Comparison of ENCODE assay signal across 27 cellular contexts in genomic region chr18:26543368-26543767, GRCh38. TPM values are rescaled to one million over a fixed set of nuclear protein-coding genes. Genes with fewer than 3 reads are reported as not detected.
DNase-seq lines count a peak whose midpoint lies in the region; ATAC-seq, FAIRE-seq and TF ChIP-seq lines count a peak whose summit lies in the region.
"Had no signal": no experiment of that assay in that cellular context is flagged by ENCODE, and none has a peak within 500 bp of the region (broad histone marks: within the 10 kb centered on the region; RNA-seq: fewer than 3 reads in every experiment).

No MANE protein-coding gene starts in this region.

- no peak overlapping the region for H2AFZ ChIP-seq in PC-3 (ENCODE audit: low read length)

- no peaks in the 10 kb centered on the region for H3K9me2 ChIP-seq in PC-3 (replicated peaks; ENCODE audit: low read length)

- H3K4me3 ChIP-seq in PC-3 (ENCODE audit: low read length) (peak overlapping the region; percentile 71; the same call in 1 of the 2 replicates), spleen (no peak overlapping the region)
- H3K4me3 ChIP-seq: esophagus muscularis mucosa, left ventricle myocardium inferior, SJSA1, uterus had no signal

- H3K36me3 ChIP-seq in PC-3 (ENCODE audit: low read depth, low read length), result no peaks in the 10 kb centered on the region
- H3K36me3 ChIP-seq in spleen, result no peaks in the 10 kb centered on the region
- H3K36me3 ChIP-seq: esophagus muscularis mucosa, left ventricle myocardium inferior, neutrophil, uterus had no signal

- H3K4me1 ChIP-seq in PC-3 (ENCODE audit: insufficient read depth, low read length) (peaks cover 45% of the 10 kb centered on the region), spleen (peaks cover 0 to 50% (median 32%) of the 10 kb centered on the region in 6 donors)
- H3K4me1 ChIP-seq: uterus had no signal

- H3K27me3 Mint-ChIP-seq in nephron progenitor cell (ENCODE audit: low read depth, poor library complexity) (no peaks in the 10 kb centered on the region), WTC11 (ENCODE audit: low read depth) (peaks cover 32% of the 10 kb centered on the region)
- H3K27me3 Mint-ChIP-seq in activated naive CD8-positive, alpha-beta T cell treated with anti-CD3 and anti-CD28 coated beads for 36 hours, result peaks cover under 1% of the 10 kb centered on the region

- no TSS peak for BruUV-seq in PC-3 (replicated peaks; lab: Mats Ljungman, UMichigan)

- no peak for TF ChIP-seq POLR2A in spleen (IDR thresholded peaks at IDR 0.05)

- H4K20me1 ChIP-seq in PC-3 (ENCODE audit: low read length), result peaks cover 17% of the 10 kb centered on the region; the same call in 1 of the 2 replicates

- no peak for ATAC-seq in PC-3
- ATAC-seq in WTC11, result no peak

- peaks cover 13% of the 10 kb centered on the region for H3K36me3 Mint-ChIP-seq in nephron progenitor cell (ENCODE audit: low read depth)
- H3K36me3 Mint-ChIP-seq in activated naive CD8-positive, alpha-beta T cell treated with anti-CD3 and anti-CD28 coated beads for 36 hours, result peaks cover 15% of the 10 kb centered on the region
- H3K36me3 Mint-ChIP-seq in WTC11, result no peaks in the 10 kb centered on the region; the same call in 1 of the 2 replicates

- POLR2A ChIA-PET in PC-3 (lab: Charles Lee; ENCODE audit: unreplicated experiment) (no interaction called here), WTC11 (lab: Charles Lee) (no interaction called here)

- TF ChIP-seq CTCF in PC-3 (conservative IDR thresholded peaks at IDR 0.05; ENCODE audit: low read depth, low read length) (no peak), nephron progenitor cell (IDR thresholded peaks at IDR 0.05) (no peak), WTC11 (IDR thresholded peaks at IDR 0.05) (no peak), spleen (IDR thresholded peaks at IDR 0.05 in 8 of 11, conservative IDR thresholded peaks at IDR 0.05 in 3 of 11) (no peak)

- H3K27me3 ChIP-seq in PC-3 (ENCODE audit: low read length), result no peaks in the 10 kb centered on the region
- H3K27me3 ChIP-seq in spleen (replicated peaks in 1 of 7), result peaks cover 0 to 16% (median 4%) of the 10 kb centered on the region in 7 donors
- H3K27me3 ChIP-seq: esophagus muscularis mucosa, SJSA1, uterus had no signal

- H3K4me3 Mint-ChIP-seq in nephron progenitor cell (peak overlapping the region; percentile 93), WTC11 (no peak overlapping the region)
- no peak overlapping the region for H3K4me3 Mint-ChIP-seq in activated naive CD8-positive, alpha-beta T cell treated with anti-CD3 and anti-CD28 coated beads for 36 hours
- H3K4me3 Mint-ChIP-seq: activated naive CD4-positive, alpha-beta T cell treated with anti-CD3 and anti-CD28 coated beads for 36 hours; activated T-cell treated with anti-CD3 and anti-CD28 coated beads, Interleukin-2, amount 50 U/mL, for 24 hours; CD14-positive monocyte had no signal

- H3K9ac ChIP-seq in PC-3 (ENCODE audit: low read length), result no peak overlapping the region

- no peaks in the 10 kb centered on the region for H3K9me3 Mint-ChIP-seq in nephron progenitor cell
- peaks cover 1% of the 10 kb centered on the region for H3K9me3 Mint-ChIP-seq in activated naive CD8-positive, alpha-beta T cell treated with anti-CD3 and anti-CD28 coated beads for 36 hours
- no peaks in the 10 kb centered on the region for H3K9me3 Mint-ChIP-seq in WTC11
- H3K9me3 Mint-ChIP-seq: activated naive CD4-positive, alpha-beta T cell treated with anti-CD3 and anti-CD28 coated beads for 36 hours; activated T-cell treated with anti-CD3 and anti-CD28 coated beads, Interleukin-2, amount 50 U/mL, for 24 hours had no signal

- intact Hi-C loops in PC-3 (cut with micrococcal nuclease), result no loop called here
- intact Hi-C loops in spleen (cut with DNase I; ENCODE audit: low total_unique reads), result no loop called here

- in situ Hi-C loops in Caki2 (cut with HindIII; ENCODE audit: low pct_unique_long_range_greater_than_20kb, low sequenced_read_pairs), result no loop called here

- H3K27ac Mint-ChIP-seq in nephron progenitor cell, result no peak overlapping the region
- H3K27ac Mint-ChIP-seq in activated naive CD8-positive, alpha-beta T cell treated with anti-CD3 and anti-CD28 coated beads for 36 hours, result no peak overlapping the region
- H3K27ac Mint-ChIP-seq in WTC11, result no peak overlapping the region
- H3K27ac Mint-ChIP-seq: activated naive CD4-positive, alpha-beta T cell treated with anti-CD3 and anti-CD28 coated beads for 36 hours; activated T-cell treated with anti-CD3 and anti-CD28 coated beads, Interleukin-2, amount 50 U/mL, for 24 hours; CD14-positive monocyte had no signal

- WGBS in spleen, 5 donors, result 84 to 94% (median 94%) methylated on average over 1 of the region's 1 CpG

- peaks cover 96% of the 10 kb centered on the region for H3K79me2 ChIP-seq in PC-3 (ENCODE audit: low read length)

- peaks cover 91% of the 10 kb centered on the region for H3K4me1 Mint-ChIP-seq in nephron progenitor cell
- peaks cover 32% of the 10 kb centered on the region for H3K4me1 Mint-ChIP-seq in activated naive CD8-positive, alpha-beta T cell treated with anti-CD3 and anti-CD28 coated beads for 36 hours
- H3K4me1 Mint-ChIP-seq in WTC11, result peaks cover 58% of the 10 kb centered on the region

- no peak for FAIRE-seq in urothelium cell line (lab: Jason Lieb, UNC)
- FAIRE-seq: GM12892 had no signal

- H3F3A ChIP-seq in PC-3 (ENCODE audit: low read length, unreplicated experiment), result no peaks in the 10 kb centered on the region

- peak; percentile 36 for DNase-seq in Caki2 (ENCODE audit: low read depth)
- no peak for DNase-seq in PC-3
- peak; percentile 37 for DNase-seq in glomerular visceral epithelial cell (ENCODE audit: extremely low spot score)
- DNase-seq in nephron progenitor cell, result no peak
- no peak for DNase-seq in activated naive CD8-positive, alpha-beta T cell treated with anti-CD3 and anti-CD28 coated beads for 36 hours
- no peak for DNase-seq in WTC11 (ENCODE audit: low spot score)
- no peak for DNase-seq in urothelium cell line (ENCODE audit: low spot score)
- DNase-seq in spleen, result no peak
- DNase-seq: activated naive CD4-positive, alpha-beta T cell treated with anti-CD3 and anti-CD28 coated beads for 36 hours; activated T-cell treated with anti-CD3 and anti-CD28 coated beads, Interleukin-2, amount 50 U/mL, for 24 hours; anterior cingulate cortex; cerebellar nuclear complex; DMS79; effector CD4-positive, alpha-beta T cell; GOT3; left ventricle myocardium inferior; NCI-H1694; NCI-H82; retina; stimulated activated CD8-positive, alpha-beta memory T cell treated with anti-CD3 and anti-CD28 coated beads, Interleukin-4, amount 100 ng/mL, for 48 hours; T-helper 9 cell; uterus had no signal

- H3K9me3 ChIP-seq in PC-3 (ENCODE audit: low read length) (no peaks in the 10 kb centered on the region), spleen (no peaks in the 10 kb centered on the region)
- H3K9me3 ChIP-seq: esophagus muscularis mucosa, left ventricle myocardium inferior, neutrophil, SJSA1, uterus had no signal

- H3K4me2 ChIP-seq in PC-3 (ENCODE audit: low read length), result peak overlapping the region; percentile 90

- CTCF ChIA-PET in PC-3 (lab: Charles Lee) (no interaction called here), WTC11 (lab: Charles Lee) (no interaction called here)

- H3K27ac ChIP-seq in PC-3 (ENCODE audit: low read length) (no peak overlapping the region), spleen (no peak overlapping the region)
- H3K27ac ChIP-seq: esophagus muscularis mucosa, left ventricle myocardium inferior, neutrophil, SJSA1, uterus had no signal

TF ChIP-seq in WTC11, 78 proteins besides CTCF, POLR2A, EP300 and RAD21 (continues in another document):
- no peak for TF ChIP-seq ZNF281 (CRISPR knock-in tag; IDR thresholded peaks at IDR 0.05)
- TF ChIP-seq USF1 (CRISPR knock-in tag; IDR thresholded peaks at IDR 0.05), result no peak
- TF ChIP-seq CDX4 (CRISPR knock-in tag; IDR thresholded peaks at IDR 0.05; ENCODE audit: borderline replicate concordance), result no peak
- TF ChIP-seq OVOL2 (CRISPR knock-in tag; IDR thresholded peaks at IDR 0.05; ENCODE audit: borderline replicate concordance), result no peak

RNA-seq across cellular contexts. Expression of gene KCTD1, which starts 5.0 kb away (rescaled TPM):
- 14.8 and 38.0 TPM in 2 replicates for total RNA-seq in Caki2 (2014; rRNA removed; shearing (Covaris generic); ENCODE audit: low replicate concordance)
- total RNA-seq in PC-3 (2014; rRNA removed) (15.8 and 24.0 TPM in 2 replicates), WTC11 (2021) (16.9 to 23.3 TPM (median 18.7 TPM) in 3 replicates), spleen (10 to 100 TPM in 3 of 7 donors, 1 to 10 TPM in 4; 4.5 to 11.8 (median 7.7) TPM)
- total RNA-seq in activated naive CD8-positive, alpha-beta T cell treated with anti-CD3 and anti-CD28 coated beads for 36 hours, result 1 to 10 TPM; 3.4 to 4.2 TPM
- polyA plus RNA-seq in spleen, result 1 to 10 TPM; 1.6 to 3.1 (median 2.4) TPM
- polyA plus RNA-seq: CD14-positive monocyte had no signal

Comparison
In these comparisons a context has a peak if more than half of its experiments do, and no peak if none do; other contexts are left out.
1. DNase-seq: peak in Caki2 (single experiment) and glomerular visceral epithelial cell (single experiment); none in PC-3 (single experiment), nephron progenitor cell (single experiment), activated naive CD8-positive, alpha-beta T cell treated with anti-CD3 and anti-CD28 coated beads for 36 hours (single experiment), WTC11 (single experiment), urothelium cell line (single experiment) and spleen (single experiment).